In genomic region chrX:155959018-155959587, GRCh38 we compare ENCODE assay signal across 24 cellular contexts. TPM values are rescaled to one million over a fixed set of nuclear protein-coding genes. Genes with fewer than 3 reads are reported as not detected.
DNase-seq lines count a peak whose midpoint lies in the region; ATAC-seq, FAIRE-seq and TF ChIP-seq lines count a peak whose summit lies in the region.
"Had no signal": no experiment of that assay in that cellular context is flagged by ENCODE, and none has a peak within 500 bp of the region (broad histone marks: within the 10 kb centered on the region; RNA-seq: fewer than 3 reads in every experiment).

No MANE protein-coding gene starts in this region.

- peak overlapping the region; percentile 25 for H2BK120ac ChIP-seq in trophoblast cell (ENCODE audit: insufficient read depth, low read length, poor library complexity)

- H3K9me1 ChIP-seq in K562 (ENCODE audit: control insufficient read depth, insufficient read depth, low read length), result no peaks in the 10 kb centered on the region

- peak overlapping the region; percentile 54 for H2BK12ac ChIP-seq in trophoblast cell (ENCODE audit: low read length)

- no peak overlapping the region for H3K23ac ChIP-seq in trophoblast cell (ENCODE audit: low read length)

- TF ChIP-seq POLR2A in K562 (conservative IDR thresholded peaks at IDR 0.05), result no peak

- DNase-seq in DMS 273 (lab: John Stamatoyannopoulos, UW; ENCODE audit: unreplicated experiment) (peak; percentile 30), DMS 273 treated with DMSO at 0.1 percent for 48 hours (lab: John Stamatoyannopoulos, UW) (no peak), K562 (ENCODE audit: extremely low read depth in 1 of 4, low spot score in 3 of 4) (no peak), trophoblast cell (no peak), GDM1 (lab: John Stamatoyannopoulos, UW) (no peak), D341Med (ENCODE audit: low spot score) (no peak)
- DNase-seq: AML-193, GM23248, IMR-90, Karpas-422, NCI-H1048, NCI-H1436 treated with DMSO at 0.1 percent for 48 hours, NCI-H2029, NCI-H2171 treated with DMSO at 0.1 percent for 48 hours, NCI-H446, NCI-H69, SHP77 had no signal

- no peaks in the 10 kb centered on the region for H4K20me1 ChIP-seq in K562 (replicated peaks; ENCODE audit: control insufficient read depth, insufficient read depth, low read length)

- intact Hi-C loops in K562 (cut with micrococcal nuclease), result no loop called here

- H2AFZ ChIP-seq in K562 (ENCODE audit: low read depth, low read length), result peak overlapping the region; percentile 90
- no peak overlapping the region for H2AFZ ChIP-seq in trophoblast cell (ENCODE audit: insufficient read depth, low read length, poor library complexity)
- H2AFZ ChIP-seq: GM23248 had no signal

- no peak for TF ChIP-seq EP300 in K562 (IDR thresholded peaks at IDR 0.05; ENCODE audit: low read length)

- H3K4ac ChIP-seq in trophoblast cell (ENCODE audit: low read depth, low read length), result no peak overlapping the region

- H3K14ac ChIP-seq in trophoblast cell (ENCODE audit: low read length), result no peak overlapping the region

- H3K27ac ChIP-seq in K562 (ENCODE audit: extremely low read depth, low read depth, low read length) (peak overlapping the region; percentile 74), trophoblast cell (ENCODE audit: low read depth, low read length) (peak overlapping the region; percentile 53)
- H3K27ac ChIP-seq: 22Rv1, C4-2B, GM23248, SK-N-MC had no signal

- no peak overlapping the region for H4K8ac ChIP-seq in trophoblast cell (ENCODE audit: low read depth, low read length)

- in situ Hi-C loops in K562 (cut with MboI), result no loop called here

- POLR2A ChIA-PET in K562 (lab: Yijun Ruan, JAX), result no interaction called here

- 53% methylated on average over 5 of the region's 5 CpGs for WGBS in K562 (ENCODE audit: insufficient coverage, low coverage, missing lambda C conversion rate)
- WGBS in trophoblast cell (ENCODE audit: extremely low coverage, insufficient coverage, insufficient read length), result no CpG with 5 or more reads among the region's 5 CpGs

- FAIRE-seq in K562 (lab: Jason Lieb, UNC), result peak; percentile 29
- FAIRE-seq: GM12878, GM19239 had no signal

- H3K4me3 ChIP-seq in K562, result no peak overlapping the region
- H3K4me3 ChIP-seq in iPS-15b (ENCODE audit: low read depth, low read length), result peak overlapping the region; percentile 44
- no peak overlapping the region for H3K4me3 ChIP-seq in trophoblast cell (ENCODE audit: low read depth, low read length)
- H3K4me3 ChIP-seq: GM12878, GM23248, SK-N-MC had no signal

- H3K79me1 ChIP-seq in trophoblast cell (ENCODE audit: low read length), result peaks cover 3% of the 10 kb centered on the region

- CTCF ChIA-PET in K562 (lab: Yijun Ruan, JAX; ENCODE audit: low intra/inter-chr PET ratio), result no interaction called here

- no peak overlapping the region for H3K18ac ChIP-seq in trophoblast cell (ENCODE audit: low read length)

- peak overlapping the region; percentile 62 for H3K4me2 ChIP-seq in K562 (ENCODE audit: insufficient read depth, low read length)
- H3K4me2 ChIP-seq in trophoblast cell (ENCODE audit: low read length), result no peak overlapping the region

- H3K4me1 ChIP-seq in K562 (replicated peaks in 1 of 2; ENCODE audit: control insufficient read depth in 2 of 2, insufficient read depth in 2 of 2, low read length in 2 of 2) (peaks cover 0 to 26% of the 10 kb centered on the region in 2 experiments; a peak in 4 of 5 replicates), iPS-15b (ENCODE audit: control insufficient read depth, insufficient read depth, low read length) (peaks cover 2% of the 10 kb centered on the region), trophoblast cell (ENCODE audit: control insufficient read depth in 1 of 2, insufficient read depth in 2 of 2, low read length in 2 of 2) (peaks cover 2 to 4% of the 10 kb centered on the region in 2 experiments)

- H4K91ac ChIP-seq in trophoblast cell (ENCODE audit: low read depth, low read length), result peak overlapping the region; percentile 57

- H2BK5ac ChIP-seq in trophoblast cell (ENCODE audit: low read depth, low read length, poor library complexity), result no peak overlapping the region

- H3K27me3 ChIP-seq in K562 (ENCODE audit: control insufficient read depth in 2 of 2, insufficient read depth in 2 of 2, low read length in 2 of 2) (no peaks in the 10 kb centered on the region), iPS-15b (ENCODE audit: control insufficient read depth, insufficient read depth, low read length) (no peaks in the 10 kb centered on the region), trophoblast cell (ENCODE audit: insufficient read depth, low read length) (no peaks in the 10 kb centered on the region)

- TF ChIP-seq RAD21 in K562 (CRISPR knock-in tag; conservative IDR thresholded peaks at IDR 0.05 in 1 of 2, IDR thresholded peaks at IDR 0.05 in 1 of 2), result no peak

- ATAC-seq in K562 (peak; percentile 49), HG02970 (IDR thresholded peaks at IDR 0.05; ENCODE audit: low FRiP score, unreplicated experiment) (no peak)
- ATAC-seq: GM12878 had no signal

- H4K12ac ChIP-seq in trophoblast cell (ENCODE audit: low read depth, low read length), result no peak overlapping the region

- TF ChIP-seq CTCF in K562 (IDR thresholded peaks at IDR 0.05 in 2 of 3, conservative IDR thresholded peaks at IDR 0.05 in 1 of 3; ENCODE audit: insufficient read depth in 2 of 3, low read depth in 1 of 3, low read length in 3 of 3), result no peak

- H3K79me2 ChIP-seq in K562 (ENCODE audit: control insufficient read depth, insufficient read depth, low read length), result no peaks in the 10 kb centered on the region
- no peaks in the 10 kb centered on the region for H3K79me2 ChIP-seq in trophoblast cell (ENCODE audit: control insufficient read depth, insufficient read depth, low read length, poor library complexity)

- no peaks in the 10 kb centered on the region for H3K36me3 ChIP-seq in K562 (ENCODE audit: control insufficient read depth, insufficient read depth, low read length)
- H3K36me3 ChIP-seq in iPS-15b (ENCODE audit: control insufficient read depth, insufficient read depth, low read length), result no peaks in the 10 kb centered on the region
- H3K36me3 ChIP-seq in trophoblast cell (ENCODE audit: control insufficient read depth in 1 of 2, insufficient read depth in 2 of 2, low read length in 2 of 2), result no peaks in the 10 kb centered on the region

- H3K9ac ChIP-seq in K562 (ENCODE audit: insufficient read depth in 1 of 2, low read depth in 2 of 2, low read length in 2 of 2) (peak overlapping the region in 1 of 2 experiments; percentile 53; a peak in 2 of 4 replicates), iPS-15b (ENCODE audit: low read depth, low read length) (peak overlapping the region; percentile 57), trophoblast cell (ENCODE audit: low read length) (no peak overlapping the region)
- H3K9ac ChIP-seq: GM23248 had no signal

- no TSS peak for BruUV-seq in K562 (replicated peaks; lab: Mats Ljungman, UMichigan)

- H2AK5ac ChIP-seq in trophoblast cell (ENCODE audit: low read length), result no peak overlapping the region

- H3K9me3 ChIP-seq in K562 (replicated peaks; ENCODE audit: control insufficient read depth, insufficient read depth, low read depth, low read length) (peaks cover 2% of the 10 kb centered on the region; the same call in 1 of the 2 replicates), iPS-15b (ENCODE audit: control insufficient read depth, insufficient read depth, low read length) (peaks cover 4% of the 10 kb centered on the region), trophoblast cell (ENCODE audit: insufficient read depth, low read depth, low read length) (peaks cover 7% of the 10 kb centered on the region)

TF ChIP-seq in K562, 482 proteins besides CTCF, POLR2A, EP300 and RAD21 (continues in another document):
- 0 out of 2 replicates have a peak, but pooled peaks have one; percentile 32 for TF ChIP-seq ESRRA (IDR thresholded peaks at IDR 0.05; ENCODE audit: borderline replicate concordance, low read depth)
- no peak for TF ChIP-seq POU5F1 (IDR thresholded peaks at IDR 0.05; ENCODE audit: borderline replicate concordance, low read depth, low read length, partially characterized antibody)
- no peak for TF ChIP-seq PHTF2 (CRISPR knock-in tag; IDR thresholded peaks at IDR 0.05)
- no peak for TF ChIP-seq SAP30 (IDR thresholded peaks at IDR 0.05; ENCODE audit: borderline replicate concordance, insufficient read depth, low read depth, low read length, poor library complexity, severe bottlenecking)
- no peak for TF ChIP-seq RBM22 (IDR thresholded peaks at IDR 0.05; ENCODE audit: low read depth, low read length, poor library complexity, severe bottlenecking)
- no peak for TF ChIP-seq ZNF282 (CRISPR knock-in tag; IDR thresholded peaks at IDR 0.05)
- no peak for TF ChIP-seq SMARCE1 (IDR thresholded peaks at IDR 0.05)
- TF ChIP-seq POLR2H (tag; IDR thresholded peaks at IDR 0.05; ENCODE audit: low read depth), result 0 out of 2 replicates have a peak, but pooled peaks have one; percentile 42
- TF ChIP-seq SNRNP70 (optimal IDR thresholded peaks at IDR 0.05; ENCODE audit: low read depth, low read length), result no peak
- no peak for TF ChIP-seq E2F3 (CRISPR knock-in tag; IDR thresholded peaks at IDR 0.05)
- no peak for TF ChIP-seq ZNF316 (IDR thresholded peaks at IDR 0.05)
- TF ChIP-seq ZKSCAN8 (CRISPR knock-in tag; IDR thresholded peaks at IDR 0.05), result no peak

RNA-seq across cellular contexts. Expression of gene IL9R, which starts 38.4 kb away (rescaled TPM):
- total RNA-seq in K562 (2011; cell fraction: chromatin; rRNA removed; ENCODE audit: low replicate concordance), result 0.63 and 4.1 TPM in 2 replicates
- 2.8 and 3.0 TPM in 2 replicates for total RNA-seq in K562 (2011; cell fraction: nucleolus; rRNA removed)
- total RNA-seq in K562 (2011; cell fraction: nucleoplasm; rRNA removed), result 1.5 and 2.3 TPM in 2 replicates
- total RNA-seq in K562 (2014; rRNA removed) (1.9 and 2.7 TPM in 2 replicates), K562 (2014; rRNA removed; fragmentation: Illumina TruSeq; extraction: Trizol) (0.99 and 1.5 TPM in 2 replicates), K562 (2015; rRNA removed; fragmentation: Illumina TruSeq; extraction: Trizol) (1.0 and 1.1 TPM in 2 replicates), K562 (2021) (2.2 and 2.7 TPM in 2 replicates)
- polyA plus RNA-seq in K562 (2011; rRNA removed) (0.76 and 1.6 TPM in 2 replicates), K562 (2014; fragmentation: Illumina TruSeq; extraction: Trizol) (1.5 and 2.6 TPM in 2 replicates), K562 (2014; fragmentation: Nextera tagmentation; extraction: Ambion mirVana) (1 to 10 TPM in 1 of 2 experiments, under 1 TPM in 1; 0.58 to 2.1 TPM), K562 (2014; rRNA removed) (1.6 and 2.2 TPM in 2 replicates)
- polyA plus RNA-seq in K562 (2011; cell fraction: cytosol; rRNA removed), result 1.0 and 2.6 TPM in 2 replicates
- polyA plus RNA-seq in K562 (2011; cell fraction: nucleus; rRNA removed), result 1.1 and 3.4 TPM in 2 replicates
- polyA plus RNA-seq in K562 (2012), result 5.1 and 5.7 TPM in 2 replicates
- polyA minus RNA-seq in K562 (2011; rRNA and poly(A)+ RNA removed), result 0.42 and 1.3 TPM in 2 replicates
- polyA minus RNA-seq in K562 (2011; cell fraction: cytosol; rRNA and poly(A)+ RNA removed), result 0.64 and 1.8 TPM in 2 replicates
- 0.54 and 0.67 TPM in 2 replicates for polyA minus RNA-seq in K562 (2011; cell fraction: nucleus; rRNA and poly(A)+ RNA removed)
- 0.04 TPM in 2 replicates for polyA plus RNA-seq in trophoblast cell (2013)
- total RNA-seq: GM23248, IMR-90 had no signal
- polyA plus RNA-seq: GM23248 had no signal
